ENCODE assay signal across 11 cellular contexts in genomic region chr13:78596701-78597550, GRCh38. TPM values are rescaled to one million over a fixed set of nuclear protein-coding genes. Genes with fewer than 3 reads are reported as not detected.
DNase-seq lines count a peak whose midpoint lies in the region; ATAC-seq, FAIRE-seq and TF ChIP-seq lines count a peak whose summit lies in the region.
"Had no signal": no experiment of that assay in that cellular context is flagged by ENCODE, and none has a peak within 500 bp of the region (broad histone marks: within the 10 kb centered on the region; RNA-seq: fewer than 3 reads in every experiment).

No MANE protein-coding gene starts in this region.

- H4K8ac ChIP-seq in H1 (ENCODE audit: extremely low read depth, insufficient read depth, low read length) = peak overlapping the region; percentile 14; the same call in 1 of the 2 replicates

- no peak overlapping the region for H2BK15ac ChIP-seq in H1 (ENCODE audit: low read length)

- TF ChIP-seq RAD21 in H1 (IDR thresholded peaks at IDR 0.05 in 1 of 2, conservative IDR thresholded peaks at IDR 0.05 in 1 of 2; ENCODE audit: low read depth in 2 of 2, low read length in 2 of 2) (no peak), neural cell (conservative IDR thresholded peaks at IDR 0.05) (no peak)

- TF ChIP-seq POLR2A in H1 (IDR thresholded peaks at IDR 0.05; ENCODE audit: control extremely low read depth in 1 of 2, low read depth in 2 of 2, low read length in 2 of 2) = no peak

- H3F3A ChIP-seq in GM23338 (replicated peaks; ENCODE audit: low read depth) = peaks cover 9% of the 10 kb centered on the region; the same call in 1 of the 2 replicates
- H3F3A ChIP-seq in neural cell (ENCODE audit: insufficient read depth, low read length, poor library complexity, severe bottlenecking) = no peaks in the 10 kb centered on the region

- H4K20me1 ChIP-seq in GM23338 (replicated peaks; ENCODE audit: insufficient read depth) (no peaks in the 10 kb centered on the region; the same call in none of the 2 replicates), H1 (replicated peaks in 1 of 2; ENCODE audit: control insufficient read depth in 1 of 2, insufficient read depth in 2 of 2, low read length in 2 of 2) (peaks cover 8 to 13% of the 10 kb centered on the region in 2 experiments), neural cell (ENCODE audit: insufficient read depth) (no peaks in the 10 kb centered on the region)

- H3K36me3 Mint-ChIP-seq in CD4-positive, alpha-beta T cell (ENCODE audit: low read depth) = peaks cover 19% of the 10 kb centered on the region
- H3K36me3 Mint-ChIP-seq in GM23338 (ENCODE audit: low read depth) = no peaks in the 10 kb centered on the region; the same call in 2 of the 3 replicates

- H2BK20ac ChIP-seq in H1 (ENCODE audit: low read length) = no peak overlapping the region

- peak overlapping the region; percentile 85 for H3K4me2 ChIP-seq in GM23338
- peak overlapping the region; percentile 64 to 96 for H3K4me2 ChIP-seq in H1 (ENCODE audit: insufficient read depth in 1 of 2, low read depth in 2 of 2, low read length in 2 of 2)
- H3K4me2 ChIP-seq in neural cell (ENCODE audit: low read length) = no peak overlapping the region

- H3K23me2 ChIP-seq in H1 (ENCODE audit: low read depth, low read length) = peaks cover 12% of the 10 kb centered on the region; the same call in 1 of the 2 replicates

- H3K4me1 ChIP-seq in GM23338 (ENCODE audit: insufficient read depth) = peaks cover 58% of the 10 kb centered on the region
- H3K4me1 ChIP-seq in H1 (replicated peaks in 1 of 4; ENCODE audit: control insufficient read depth in 3 of 4, insufficient read depth in 4 of 4, low read length in 3 of 4) = peaks cover 9 to 26% (median 11%) of the 10 kb centered on the region in 4 experiments
- peaks cover 3% of the 10 kb centered on the region for H3K4me1 ChIP-seq in colonic mucosa

- DNase-seq in CD4-positive, alpha-beta T cell = no peak
- peak; percentile 71 for DNase-seq in GM23338 (ENCODE audit: low spot score)
- DNase-seq in H1 (ENCODE audit: low read depth in 1 of 2, low spot score in 2 of 2) = peak in 1 of 2 experiments; percentile 68
- DNase-seq in SW480 (ENCODE audit: low spot score) = no peak
- no peak for DNase-seq in colonic mucosa
- DNase-seq in NCI-H128 (lab: John Stamatoyannopoulos, UW; ENCODE audit: unreplicated experiment) = no peak
- DNase-seq: DMS79, hippocampal formation, NCI-H524 treated with DMSO at 0.1 percent for 48 hours had no signal

- H3K27me3 Mint-ChIP-seq in CD4-positive, alpha-beta T cell = peaks cover 95% of the 10 kb centered on the region
- H3K27me3 Mint-ChIP-seq in GM23338 (ENCODE audit: insufficient read depth, low read depth, poor library complexity) = peaks cover 98% of the 10 kb centered on the region

- CTCF ChIA-PET in CD4-positive, alpha-beta T cell (lab: Charles Lee) = no interaction called here
- CTCF ChIA-PET in H1 (lab: Charles Lee; ENCODE audit: partially characterized antibody) = interaction anchor here (0.7 to 3.0 kb wide), 6 partner anchors 8 to 461 kb away, joined by 3 to 15 read pairs (median 6); no protein-coding TSS in a partner anchor

- H3K9me2 ChIP-seq in GM23338 (ENCODE audit: insufficient read depth) (no peaks in the 10 kb centered on the region), neural cell (ENCODE audit: insufficient read depth, low read length) (no peaks in the 10 kb centered on the region)

- TF ChIP-seq CTCF in CD4-positive, alpha-beta T cell (IDR thresholded peaks at IDR 0.05) = no peak
- TF ChIP-seq CTCF in GM23338 (conservative IDR thresholded peaks at IDR 0.05; ENCODE audit: low read depth in 2 of 2) (no peak), H1 (IDR thresholded peaks at IDR 0.05; ENCODE audit: control extremely low read depth in 1 of 3, insufficient read depth in 1 of 3, low read depth in 1 of 3, low read length in 3 of 3) (no peak), neural cell (IDR thresholded peaks at IDR 0.05; ENCODE audit: poor library complexity, severe bottlenecking) (no peak), colonic mucosa (IDR thresholded peaks at IDR 0.05) (no peak)

- H3K4ac ChIP-seq in H1 (replicated peaks; ENCODE audit: insufficient read length, low read depth, low read length) = no peak overlapping the region

- H3K4me1 Mint-ChIP-seq in CD4-positive, alpha-beta T cell (ENCODE audit: low read depth) = peaks cover 22% of the 10 kb centered on the region
- H3K4me1 Mint-ChIP-seq in GM23338 = peaks cover 60% of the 10 kb centered on the region

- H4K91ac ChIP-seq in H1 (replicated peaks; ENCODE audit: insufficient read length, low read length) = no peak overlapping the region

- H3K4me3 Mint-ChIP-seq in CD4-positive, alpha-beta T cell = peak overlapping the region; percentile 27
- H3K4me3 Mint-ChIP-seq in GM23338 = peak overlapping the region; percentile 63

- no peak for TF ChIP-seq EP300 in H1 (IDR thresholded peaks at IDR 0.05; ENCODE audit: borderline replicate concordance in 1 of 2, low read depth in 2 of 2, low read length in 2 of 2)
- no peak for TF ChIP-seq EP300 in neural cell (conservative IDR thresholded peaks at IDR 0.05; ENCODE audit: poor library complexity, severe bottlenecking)

- H2AK5ac ChIP-seq in H1 (ENCODE audit: low read depth, low read length) = no peak overlapping the region

- H4K5ac ChIP-seq in H1 (ENCODE audit: insufficient read length, low read depth, low read length) = no peak overlapping the region

- H3K27ac ChIP-seq in CD4-positive, alpha-beta T cell (ENCODE audit: low read depth, low read length) = no peak overlapping the region
- H3K27ac ChIP-seq in GM23338 (ENCODE audit: low read depth) = no peak overlapping the region
- H3K27ac ChIP-seq in H1 (ENCODE audit: low read depth, low read length) = no peak overlapping the region
- H3K27ac ChIP-seq in neural cell (ENCODE audit: low read length) = no peak overlapping the region
- no peak overlapping the region for H3K27ac ChIP-seq in colonic mucosa

- no peak for FAIRE-seq in H1 (lab: Jason Lieb, UNC)
- FAIRE-seq: endometrium had no signal

- H3K79me1 ChIP-seq in H1 (ENCODE audit: low read depth, low read length) = no peaks in the 10 kb centered on the region

- intact Hi-C loops in CD4-positive, alpha-beta T cell (cut with DNase I, micrococcal nuclease) = no loop called here
- intact Hi-C loops in colonic mucosa (cut with DNase I) = no loop called here

- no peak for ATAC-seq in CD4-positive, alpha-beta T cell (ENCODE audit: poor library complexity)
- peak; percentile 26 for ATAC-seq in GM23338

- peak overlapping the region; percentile 55 for H3K27ac Mint-ChIP-seq in CD4-positive, alpha-beta T cell
- H3K27ac Mint-ChIP-seq in GM23338 = no peak overlapping the region

- H3K9ac ChIP-seq in H1 (replicated peaks in 1 of 4; ENCODE audit: extremely low read depth in 1 of 4, low read depth in 3 of 4, low read length in 3 of 4) (no peak overlapping the region), neural cell (ENCODE audit: low read length) (no peak overlapping the region), colonic mucosa (ENCODE audit: low read depth in 2 of 2, low read length in 2 of 2) (no peak overlapping the region)

- H3K14ac ChIP-seq in H1 (ENCODE audit: insufficient read length) = no peak overlapping the region

- H2BK12ac ChIP-seq in H1 (ENCODE audit: low read depth, low read length) = no peak overlapping the region

- peaks cover 46% of the 10 kb centered on the region for H3K9me3 ChIP-seq in CD4-positive, alpha-beta T cell (ENCODE audit: control insufficient read depth, low read length)
- H3K9me3 ChIP-seq in H1 (ENCODE audit: insufficient read depth in 2 of 2, low read depth in 1 of 2, low read length in 1 of 2) = no peaks in the 10 kb centered on the region
- no peaks in the 10 kb centered on the region for H3K9me3 ChIP-seq in neural cell (ENCODE audit: low read length)
- no peaks in the 10 kb centered on the region for H3K9me3 ChIP-seq in colonic mucosa

- H3K56ac ChIP-seq in H1 (replicated peaks; ENCODE audit: insufficient read length, low read depth, low read length) = no peak overlapping the region

- whole genome bisulfite sequencing in H1 (ENCODE audit: extremely low coverage in 1 of 2, insufficient coverage in 1 of 2, insufficient read length in 1 of 2, insufficient replicate concordance in 2 of 2, low coverage in 1 of 2, low lambda C conversion rate in 2 of 2, missing lambda C conversion rate in 1 of 2), 2 experiments = 4% methylated on average over 53 of the region's 53 CpGs; no CpG with 5 or more reads in 1 of the 2 experiments

- H3K4me3 ChIP-seq in GM23338 = peak overlapping the region; percentile 57
- peak overlapping the region; percentile 30 to 63 (median 56); a peak in 6 of 8 replicates for H3K4me3 ChIP-seq in H1 (ENCODE audit: extremely low read depth in 1 of 4, insufficient read depth in 2 of 4, low read depth in 3 of 4, low read length in 4 of 4)
- H3K4me3 ChIP-seq in neural cell (ENCODE audit: low read length) = no peak overlapping the region
- H3K4me3 ChIP-seq in colonic mucosa = no peak overlapping the region

- POLR2A ChIA-PET in CD4-positive, alpha-beta T cell (lab: Charles Lee) = no interaction called here
- POLR2A ChIA-PET in H1 (lab: Charles Lee; ENCODE audit: partially characterized antibody) = interaction anchor here (2.3 to 4.2 kb wide), 2 partner anchors 10 to 61 kb away, joined by 7 to 32 read pairs; no protein-coding TSS in a partner anchor

- H2AFZ ChIP-seq in GM23338 (no peak overlapping the region; the same call in 1 of the 2 replicates), H1 (ENCODE audit: low read length) (no peak overlapping the region), neural cell (ENCODE audit: low read depth, low read length) (no peak overlapping the region)

- peaks cover 10% of the 10 kb centered on the region for H3K9me3 Mint-ChIP-seq in CD4-positive, alpha-beta T cell
- peaks cover 8% of the 10 kb centered on the region for H3K9me3 Mint-ChIP-seq in GM23338

- H3K36me3 ChIP-seq in GM23338 (ENCODE audit: insufficient read depth) = no peaks in the 10 kb centered on the region
- H3K36me3 ChIP-seq in H1 (ENCODE audit: control insufficient read depth in 2 of 4, insufficient read depth in 4 of 4, low read length in 3 of 4) = no peaks in the 10 kb centered on the region; a peak in 1 of 8 replicates
- H3K36me3 ChIP-seq in neural cell (ENCODE audit: insufficient read depth, low read length) = no peaks in the 10 kb centered on the region
- no peaks in the 10 kb centered on the region for H3K36me3 ChIP-seq in colonic mucosa

- no peak overlapping the region for H3K23ac ChIP-seq in H1 (ENCODE audit: insufficient read length)

- no peak overlapping the region for H2BK120ac ChIP-seq in H1 (replicated peaks; ENCODE audit: low read depth, low read length)

- H3K18ac ChIP-seq in H1 (ENCODE audit: extremely low read depth, low read length) = no peak overlapping the region

- peaks cover 97% of the 10 kb centered on the region for H3K27me3 ChIP-seq in CD4-positive, alpha-beta T cell (ENCODE audit: control insufficient read depth, insufficient read depth, low read length)
- H3K27me3 ChIP-seq in GM23338 (ENCODE audit: insufficient read depth) (peaks cover 98% of the 10 kb centered on the region), H1 (replicated peaks in 1 of 4; ENCODE audit: control insufficient read depth in 3 of 4, extremely low read depth in 1 of 4, insufficient read depth in 3 of 4, low read length in 3 of 4) (peaks cover 73 to 99% (median 89%) of the 10 kb centered on the region in 4 experiments), neural cell (ENCODE audit: insufficient read depth, low read depth, low read length) (peaks cover 98% of the 10 kb centered on the region), colonic mucosa (peaks cover 97% of the 10 kb centered on the region)

- H3K79me2 ChIP-seq in GM23338 (replicated peaks; ENCODE audit: insufficient read depth) (no peaks in the 10 kb centered on the region), H1 (ENCODE audit: control insufficient read depth in 1 of 2, insufficient read depth in 2 of 2, low read length in 2 of 2) (no peaks in the 10 kb centered on the region), neural cell (replicated peaks; ENCODE audit: insufficient read depth, low read length) (no peaks in the 10 kb centered on the region)

- no peak overlapping the region for H2BK5ac ChIP-seq in H1 (ENCODE audit: low read depth, low read length)

RNA-seq across cellular contexts. Expression of gene POU4F1, which starts 6.4 kb away (rescaled TPM):
- under 1 TPM; 0.11 to 0.14 TPM for total RNA-seq in CD4-positive, alpha-beta T cell
- 0.03 TPM in 1 of 2 replicates, not detected in the other for total RNA-seq in GM23338 (2014; rRNA removed; shearing (Covaris generic))
- polyA plus RNA-seq in GM23338 (2016; fragmentation: Nextera tagmentation; extraction: Ambion mirVana) (0.05 and 0.14 TPM in 2 replicates), H1 (2011; rRNA removed) (0.08 and 0.09 TPM in 2 replicates), neural cell (not detected in 2 replicates)
- 0.27 and 0.32 TPM in 2 replicates for total RNA-seq in H1 (2021; fragmentation: NEBNext Ultra II Directional; extraction: Animal tissue kit (Norgen Biotek cat#: 25700))
- 0.16 TPM for polyA plus RNA-seq in H1 (2011; cell fraction: cytosol; rRNA removed)
- 0.64 TPM for polyA plus RNA-seq in H1 (2011; cell fraction: nucleus; rRNA removed)
- polyA plus RNA-seq in H1 (2012, experiment 1 of 2) = 0.11 to 0.28 TPM (median 0.18 TPM) in 4 replicates
- 0.05 TPM for polyA plus RNA-seq in H1 (2012, experiment 2 of 2)
- 0.26 TPM for polyA plus RNA-seq in H1 (2013, experiment 1 of 2)
- 0.22 TPM for polyA plus RNA-seq in H1 (2013, experiment 2 of 2)
- polyA minus RNA-seq in H1 (2011; rRNA and poly(A)+ RNA removed) = 0.02 and 0.06 TPM in 2 replicates
- not detected for polyA minus RNA-seq in H1 (2011; cell fraction: cytosol; rRNA and poly(A)+ RNA removed)
- 0.50 TPM for polyA minus RNA-seq in H1 (2011; cell fraction: nucleus; rRNA and poly(A)+ RNA removed)
- polyA minus RNA-seq in neural cell = not detected in 2 replicates
- total RNA-seq in colonic mucosa = not detected

Comparison
In these comparisons a context has a peak if more than half of its experiments do, and no peak if none do; other contexts are left out.
1. H3K4me3 ChIP-seq: peak in GM23338 (single experiment) and H1 (4 of 4); none in neural cell (single experiment) and colonic mucosa (single experiment).